ENCODE assay signal across 15 cellular contexts in genomic region chr14:42980419-42980818, GRCh38.
"Had no signal": no experiment of that assay in that cellular context is flagged by ENCODE, and none has a peak within 500 bp of the region (broad histone marks: within the 10 kb centered on the region; RNA-seq: fewer than 3 reads in every experiment).

No MANE protein-coding gene starts in this region.

- FAIRE-seq: colon, endometrium, keratinocyte had no signal

- H3K27ac ChIP-seq: adrenal gland, parathyroid adenoma, thoracic aorta, WERI-Rb-1 had no signal

- H3K4me1 ChIP-seq: adrenal gland, parathyroid adenoma had no signal

- H3K27ac Mint-ChIP-seq: activated CD4-positive, alpha-beta memory T cell treated with anti-CD3 and anti-CD28 coated beads, Interleukin-2, amount 10 ng/mL, durations not matched to agents 7 days and 5 days; activated CD4-positive, alpha-beta T cell treated with anti-CD3 and anti-CD28 coated beads for 36 hours; naive B cell had no signal

- H3K36me3 Mint-ChIP-seq: naive B cell had no signal

- H3K27me3 Mint-ChIP-seq: activated CD4-positive, alpha-beta memory T cell treated with anti-CD3 and anti-CD28 coated beads, Interleukin-2, amount 10 ng/mL, durations not matched to agents 7 days and 5 days; activated CD4-positive, alpha-beta T cell treated with anti-CD3 and anti-CD28 coated beads for 36 hours; naive B cell had no signal

- H3K36me3 ChIP-seq: adrenal gland, thoracic aorta, WERI-Rb-1 had no signal

- H3K4me3 Mint-ChIP-seq: activated CD4-positive, alpha-beta memory T cell treated with anti-CD3 and anti-CD28 coated beads, Interleukin-2, amount 10 ng/mL, durations not matched to agents 7 days and 5 days; activated CD4-positive, alpha-beta T cell treated with anti-CD3 and anti-CD28 coated beads for 36 hours; activated T-cell treated with anti-CD3 and anti-CD28 coated beads, Interleukin-2, amount 50 U/mL, for 4 hours; naive B cell had no signal

- DNase-seq: activated CD4-positive, alpha-beta memory T cell treated with anti-CD3 and anti-CD28 coated beads, Interleukin-2, amount 10 ng/mL, durations not matched to agents 7 days and 5 days; activated CD4-positive, alpha-beta T cell treated with anti-CD3 and anti-CD28 coated beads for 36 hours; activated effector memory CD4-positive, alpha-beta T cell treated with Interleukin-2 at 50 U/mL for 16 hours; activated naive CD4-positive, alpha-beta T cell treated with anti-CD3 and anti-CD28 coated beads, Interleukin-2, amount 50 U/mL, for 16 hours; activated T-cell treated with anti-CD3 and anti-CD28 coated beads, Interleukin-2, amount 50 U/mL, for 4 hours; adrenal gland; naive B cell; stimulated activated CD4-positive, alpha-beta T cell treated with anti-CD3 and anti-CD28 coated beads, Interleukin-12 subunit alpha, Interleukin-12 subunit beta, amount 100 ng/mL, for 4 hours; stimulated activated CD4-positive, alpha-beta T cell treated with anti-CD3 and anti-CD28 coated beads, Interleukin-2, amount 100 ng/mL, for 24 hours; WERI-Rb-1 had no signal

- H3K9me3 ChIP-seq: adrenal gland, thoracic aorta had no signal

- H3K4me3 ChIP-seq: adrenal gland, thoracic aorta had no signal

- H3K4me1 Mint-ChIP-seq: activated CD4-positive, alpha-beta memory T cell treated with anti-CD3 and anti-CD28 coated beads, Interleukin-2, amount 10 ng/mL, durations not matched to agents 7 days and 5 days; activated CD4-positive, alpha-beta T cell treated with anti-CD3 and anti-CD28 coated beads for 36 hours; naive B cell had no signal

- H3K27me3 ChIP-seq: adrenal gland had no signal
